In the genomic region with DNA sequence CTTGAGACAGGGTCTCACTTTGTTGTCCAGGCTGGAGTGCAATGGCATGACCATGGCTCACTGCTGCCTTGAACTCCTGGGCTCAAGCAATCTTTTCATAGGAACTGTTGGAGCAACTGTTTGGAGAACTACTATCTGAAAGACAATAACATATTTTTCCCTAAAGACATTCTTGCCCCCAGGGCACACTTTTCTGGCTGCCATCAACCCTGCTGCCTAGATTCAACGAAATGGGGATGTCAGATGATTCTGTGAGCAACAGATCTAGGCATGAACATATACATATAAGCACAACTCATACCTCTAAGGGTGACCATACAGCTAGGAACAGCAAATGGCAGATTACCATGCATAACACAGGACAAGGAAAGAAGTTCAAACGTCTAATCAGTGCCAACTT, we compare ENCODE assay signal across 26 cellular contexts.
"Had no signal": no experiment of that assay in that cellular context is flagged by ENCODE, and none has a peak within 500 bp of the region (broad histone marks: within the 10 kb centered on the region; RNA-seq: fewer than 3 reads in every experiment).

No MANE protein-coding gene starts in this region.

- ATAC-seq: esophagus mucosa; stimulated activated memory B cell treated with anti-CD40 and anti-IgM and Interleukin-4, amounts not matched to agents 10 μg/mL and 1 μg/mL and 100 μg/mL, for 72 hours had no signal

- DNase-seq: activated CD4-positive, alpha-beta T cell treated with anti-CD3 and anti-CD28 coated beads for 48 hours; activated CD4-positive, alpha-beta T cell treated with anti-CD3 and anti-CD28 coated beads, Interleukin-2, amount 50 U/mL, for 48 hours; activated CD8-positive, alpha-beta memory T cell treated with anti-CD3 and anti-CD28 coated beads for 24 hours; activated gamma-delta T cell; activated naive CD4-positive, alpha-beta T cell treated with anti-CD3 and anti-CD28 coated beads, Interleukin-2, amount 10 ng/mL, durations not matched to agents 7 days and 5 days; anterior cingulate cortex; cerebellar nuclear complex; colonic mucosa; dorsolateral prefrontal cortex; islet precursor cell; left ventricle myocardium inferior; occipital lobe; stimulated activated CD4-positive, alpha-beta T cell treated with anti-CD3 and anti-CD28 coated beads, Interleukin-1b, Interleukin-23, amount 100 ng/mL, for 48 hours; stimulated activated CD4-positive, alpha-beta T cell treated with anti-CD3 and anti-CD28 coated beads, Interleukin-4, amount 100 ng/mL, for 4 hours; stimulated activated CD8-positive, alpha-beta memory T cell treated with anti-CD3 and anti-CD28 coated beads, Interleukin-4, amount 100 ng/mL, for 48 hours; T-helper 9 cell; tibial artery had no signal

- H3K27ac ChIP-seq: colonic mucosa, dorsolateral prefrontal cortex, left ventricle myocardium inferior, parathyroid adenoma, right atrium auricular region, suprapubic skin, tibial artery, VCaP had no signal

- H3K36me3 ChIP-seq: colonic mucosa, left ventricle myocardium inferior, right atrium auricular region, suprapubic skin, tibial artery had no signal

- H3K9me3 ChIP-seq: colonic mucosa, left ventricle myocardium inferior, right atrium auricular region, suprapubic skin, tibial artery had no signal

- H3K9me3 Mint-ChIP-seq: activated T-helper 1 cell treated with anti-CD3 and anti-CD28 coated beads, Interleukin-12 subunit alpha, Interleukin-12 subunit beta, Interleukin-2, Interleukin-4 antibody, amounts not matched to agents 30 ng/mL and 10 ng/mL and 1 ng/mL, durations not matched to agents 14 hours and 24 hours and 36 hours; neural crest cell; stimulated activated memory B cell treated with anti-CD40 and anti-IgM and Interleukin-4, amounts not matched to agents 10 μg/mL and 1 μg/mL and 100 μg/mL, for 72 hours had no signal

- H3K27ac Mint-ChIP-seq: activated naive CD4-positive, alpha-beta T cell treated with anti-CD3 and anti-CD28 coated beads, Interleukin-2, amount 10 ng/mL, durations not matched to agents 7 days and 5 days; activated T-helper 1 cell treated with anti-CD3 and anti-CD28 coated beads, Interleukin-12 subunit alpha, Interleukin-12 subunit beta, Interleukin-2, Interleukin-4 antibody, amounts not matched to agents 30 ng/mL and 10 ng/mL and 1 ng/mL, durations not matched to agents 14 hours and 24 hours and 36 hours; stimulated activated memory B cell treated with anti-CD40 and anti-IgM and Interleukin-4, amounts not matched to agents 10 μg/mL and 1 μg/mL and 100 μg/mL, for 72 hours had no signal

- H3K4me2 ChIP-seq: smooth muscle cell had no signal

- H3K4me1 ChIP-seq: parathyroid adenoma had no signal

- H3K4me1 Mint-ChIP-seq: neural crest cell had no signal

- H3K36me3 Mint-ChIP-seq: stimulated activated memory B cell treated with anti-CD40 and anti-IgM and Interleukin-4, amounts not matched to agents 10 μg/mL and 1 μg/mL and 100 μg/mL, for 72 hours had no signal

- H3K27me3 ChIP-seq: colonic mucosa, dorsolateral prefrontal cortex, right atrium auricular region, suprapubic skin, tibial artery had no signal

- H3K4me3 Mint-ChIP-seq: activated naive CD4-positive, alpha-beta T cell treated with anti-CD3 and anti-CD28 coated beads, Interleukin-2, amount 10 ng/mL, durations not matched to agents 7 days and 5 days; activated T-helper 1 cell treated with anti-CD3 and anti-CD28 coated beads, Interleukin-12 subunit alpha, Interleukin-12 subunit beta, Interleukin-2, Interleukin-4 antibody, amounts not matched to agents 30 ng/mL and 10 ng/mL and 1 ng/mL, durations not matched to agents 14 hours and 24 hours and 36 hours; neural crest cell; stimulated activated memory B cell treated with anti-CD40 and anti-IgM and Interleukin-4, amounts not matched to agents 10 μg/mL and 1 μg/mL and 100 μg/mL, for 72 hours had no signal

- H3K4me3 ChIP-seq: colonic mucosa, dorsolateral prefrontal cortex, left ventricle myocardium inferior, right atrium auricular region, smooth muscle cell, suprapubic skin, tibial artery had no signal

- H3K27me3 Mint-ChIP-seq: activated naive CD4-positive, alpha-beta T cell treated with anti-CD3 and anti-CD28 coated beads, Interleukin-2, amount 10 ng/mL, durations not matched to agents 7 days and 5 days; stimulated activated memory B cell treated with anti-CD40 and anti-IgM and Interleukin-4, amounts not matched to agents 10 μg/mL and 1 μg/mL and 100 μg/mL, for 72 hours had no signal

- H2AFZ ChIP-seq: parathyroid adenoma had no signal

- H3K9ac ChIP-seq: parathyroid adenoma had no signal
